ENCODE assay signal across 2 cellular contexts in the genomic region with DNA sequence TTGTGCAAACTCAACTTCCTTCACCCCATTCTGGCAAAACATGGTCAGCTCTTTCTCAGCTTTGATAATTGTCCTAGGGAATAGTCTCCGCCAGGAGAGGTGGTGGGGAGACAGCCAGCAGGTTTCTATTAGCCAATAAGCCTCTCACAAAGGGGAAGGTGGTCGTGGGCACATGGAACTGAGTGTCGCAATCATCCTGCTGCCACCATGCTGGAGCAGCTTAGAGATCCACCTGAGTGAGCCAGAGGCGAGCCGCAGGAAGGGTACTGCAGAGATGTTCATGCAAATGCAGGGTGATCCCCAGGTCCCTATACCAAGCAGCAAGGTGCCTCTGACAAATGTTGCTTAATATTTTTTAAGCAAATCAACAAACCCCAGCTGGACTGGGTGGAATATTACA.
TF ChIP-seq lines count a peak whose summit lies in the region.

No MANE protein-coding gene starts in this region.

TF ChIP-seq in HepG2, 621 proteins besides CTCF, POLR2A, EP300 and RAD21:
- TF ChIP-seq, protein P1, sequence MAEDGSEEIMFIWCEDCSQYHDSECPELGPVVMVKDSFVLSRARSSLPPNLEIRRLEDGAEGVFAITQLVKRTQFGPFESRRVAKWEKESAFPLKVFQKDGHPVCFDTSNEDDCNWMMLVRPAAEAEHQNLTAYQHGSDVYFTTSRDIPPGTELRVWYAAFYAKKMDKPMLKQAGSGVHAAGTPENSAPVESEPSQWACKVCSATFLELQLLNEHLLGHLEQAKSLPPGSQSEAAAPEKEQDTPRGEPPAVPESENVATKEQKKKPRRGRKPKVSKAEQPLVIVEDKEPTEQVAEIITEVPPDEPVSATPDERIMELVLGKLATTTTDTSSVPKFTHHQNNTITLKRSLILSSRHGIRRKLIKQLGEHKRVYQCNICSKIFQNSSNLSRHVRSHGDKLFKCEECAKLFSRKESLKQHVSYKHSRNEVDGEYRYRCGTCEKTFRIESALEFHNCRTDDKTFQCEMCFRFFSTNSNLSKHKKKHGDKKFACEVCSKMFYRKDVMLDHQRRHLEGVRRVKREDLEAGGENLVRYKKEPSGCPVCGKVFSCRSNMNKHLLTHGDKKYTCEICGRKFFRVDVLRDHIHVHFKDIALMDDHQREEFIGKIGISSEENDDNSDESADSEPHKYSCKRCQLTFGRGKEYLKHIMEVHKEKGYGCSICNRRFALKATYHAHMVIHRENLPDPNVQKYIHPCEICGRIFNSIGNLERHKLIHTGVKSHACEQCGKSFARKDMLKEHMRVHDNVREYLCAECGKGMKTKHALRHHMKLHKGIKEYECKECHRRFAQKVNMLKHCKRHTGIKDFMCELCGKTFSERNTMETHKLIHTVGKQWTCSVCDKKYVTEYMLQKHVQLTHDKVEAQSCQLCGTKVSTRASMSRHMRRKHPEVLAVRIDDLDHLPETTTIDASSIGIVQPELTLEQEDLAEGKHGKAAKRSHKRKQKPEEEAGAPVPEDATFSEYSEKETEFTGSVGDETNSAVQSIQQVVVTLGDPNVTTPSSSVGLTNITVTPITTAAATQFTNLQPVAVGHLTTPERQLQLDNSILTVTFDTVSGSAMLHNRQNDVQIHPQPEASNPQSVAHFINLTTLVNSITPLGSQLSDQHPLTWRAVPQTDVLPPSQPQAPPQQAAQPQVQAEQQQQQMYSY (CRISPR knock-in tag; IDR thresholded peaks at IDR 0.05): no peak
- TF ChIP-seq HDAC6 (IDR thresholded peaks at IDR 0.05; ENCODE audit: low read depth, low read length) (no peak), NFYC (CRISPR knock-in tag; IDR thresholded peaks at IDR 0.05) (no peak), ZNF567 (CRISPR knock-in tag; IDR thresholded peaks at IDR 0.05; ENCODE audit: borderline replicate concordance) (no peak), CEBPB (IDR thresholded peaks at IDR 0.05; ENCODE audit: borderline replicate concordance, low read depth, low read length) (peak; percentile 75), ZNF562 (CRISPR knock-in tag; IDR thresholded peaks at IDR 0.05; ENCODE audit: borderline replicate concordance) (no peak)

TF ChIP-seq in K562, 482 proteins besides CTCF, POLR2A, EP300 and RAD21:
- TF ChIP-seq CEBPB (tag; IDR thresholded peaks at IDR 0.05): 0 out of 2 replicates have a peak, but pooled peaks have one; percentile 6
- TF ChIP-seq, protein P2, sequence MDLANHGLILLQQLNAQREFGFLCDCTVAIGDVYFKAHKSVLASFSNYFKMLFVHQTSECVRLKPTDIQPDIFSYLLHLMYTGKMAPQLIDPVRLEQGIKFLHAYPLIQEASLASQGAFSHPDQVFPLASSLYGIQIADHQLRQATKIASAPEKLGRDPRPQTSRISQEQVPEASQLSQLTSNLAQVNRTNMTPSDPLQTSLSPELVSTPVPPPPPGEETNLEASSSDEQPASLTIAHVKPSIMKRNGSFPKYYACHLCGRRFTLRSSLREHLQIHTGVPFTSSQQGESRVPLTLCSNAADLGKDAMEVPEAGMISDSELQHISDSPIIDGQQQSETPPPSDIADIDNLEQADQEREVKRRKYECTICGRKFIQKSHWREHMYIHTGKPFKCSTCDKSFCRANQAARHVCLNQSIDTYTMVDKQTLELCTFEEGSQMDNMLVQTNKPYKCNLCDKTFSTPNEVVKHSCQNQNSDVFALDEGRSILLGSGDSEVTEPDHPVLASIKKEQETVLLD (IDR thresholded peaks at IDR 0.05): no peak
